ENCODE assay signal across 23 cellular contexts in genomic region chr2:107197601-107198000, GRCh38.
DNase-seq lines count a peak whose midpoint lies in the region; ATAC-seq and TF ChIP-seq lines count a peak whose summit lies in the region.
"Had no signal": no experiment of that assay in that cellular context is flagged by ENCODE, and none has a peak within 500 bp of the region (broad histone marks: within the 10 kb centered on the region; RNA-seq: fewer than 3 reads in every experiment).

No MANE protein-coding gene starts in this region.

- H3K27ac ChIP-seq in left lung (no peak overlapping the region), smooth muscle cell (ENCODE audit: low read depth) (no peak overlapping the region), upper lobe of left lung (no peak overlapping the region)
- H3K27ac ChIP-seq: body of pancreas, coronary artery, GM23248, Peyer's patch, thoracic aorta had no signal

- WGBS in smooth muscle cell (ENCODE audit: low lambda C conversion rate): 91% methylated on average over 2 of the region's 2 CpGs
- WGBS in upper lobe of left lung, 2 donors: 27 to 42% methylated on average over 2 of the region's 2 CpGs

- no peak overlapping the region for H3K4me2 ChIP-seq in smooth muscle cell
- H3K4me2 ChIP-seq: SK-N-SH had no signal

- peak; percentile 47 for ATAC-seq in left lung
- no peak for ATAC-seq in HG03571 (IDR thresholded peaks at IDR 0.05; ENCODE audit: unreplicated experiment)
- ATAC-seq in upper lobe of left lung (ENCODE audit: low FRiP score in 2 of 2): no peak
- ATAC-seq: body of pancreas; K562; right cardiac atrium; stimulated activated effector memory CD8-positive, alpha-beta T cell treated with anti-CD3 and anti-CD28 coated beads, Interleukin-12 subunit alpha, Interleukin-12 subunit beta, amount 100 ng/mL, for 72 hours had no signal

- no peak for TF ChIP-seq CTCF in left lung (IDR thresholded peaks at IDR 0.05)
- no peak for TF ChIP-seq CTCF in smooth muscle cell (IDR thresholded peaks at IDR 0.05; ENCODE audit: borderline replicate concordance, insufficient read depth, poor library complexity, severe bottlenecking)
- TF ChIP-seq CTCF in upper lobe of left lung (IDR thresholded peaks at IDR 0.05): no peak

- no peak for TF ChIP-seq EP300 in upper lobe of left lung (IDR thresholded peaks at IDR 0.05)

- intact Hi-C loops in left lung (cut with DNase I): no loop called here

- H3K36me3 ChIP-seq in left lung (no peaks in the 10 kb centered on the region), smooth muscle cell (ENCODE audit: low read depth) (no peaks in the 10 kb centered on the region), upper lobe of left lung (no peaks in the 10 kb centered on the region)
- H3K36me3 ChIP-seq: Peyer's patch, thoracic aorta had no signal

- no peaks in the 10 kb centered on the region for H4K20me1 ChIP-seq in smooth muscle cell (ENCODE audit: low read depth)

- TF ChIP-seq POLR2A in upper lobe of left lung (IDR thresholded peaks at IDR 0.05): no peak

- H3K4me3 ChIP-seq in left lung (no peak overlapping the region), smooth muscle cell (no peak overlapping the region), upper lobe of left lung (no peak overlapping the region)
- H3K4me3 ChIP-seq: body of pancreas, coronary artery, GM23248, K562, Peyer's patch, thoracic aorta had no signal

- H3K9me3 ChIP-seq in left lung: no peaks in the 10 kb centered on the region
- no peaks in the 10 kb centered on the region for H3K9me3 ChIP-seq in smooth muscle cell (replicated peaks; ENCODE audit: low read depth)
- H3K9me3 ChIP-seq in upper lobe of left lung: no peaks in the 10 kb centered on the region
- H3K9me3 ChIP-seq: body of pancreas, Peyer's patch, SK-N-SH, thoracic aorta had no signal

- H3K4me1 ChIP-seq in left lung (no peaks in the 10 kb centered on the region), smooth muscle cell (ENCODE audit: low read depth) (no peaks in the 10 kb centered on the region), upper lobe of left lung (no peaks in the 10 kb centered on the region)
- H3K4me1 ChIP-seq: body of pancreas, Peyer's patch had no signal

- no peaks in the 10 kb centered on the region for H3F3A ChIP-seq in smooth muscle cell (ENCODE audit: low read depth)

- H3K79me2 ChIP-seq in smooth muscle cell (ENCODE audit: low read depth): no peaks in the 10 kb centered on the region

- H3K27me3 ChIP-seq in left lung (no peaks in the 10 kb centered on the region), smooth muscle cell (ENCODE audit: low read depth) (no peaks in the 10 kb centered on the region), upper lobe of left lung (no peaks in the 10 kb centered on the region)
- H3K27me3 ChIP-seq: body of pancreas, Peyer's patch had no signal

- no peak overlapping the region for H3K9ac ChIP-seq in smooth muscle cell (ENCODE audit: low read depth)
- H3K9ac ChIP-seq: GM23248, SK-N-SH had no signal

- DNase-seq in DMS53 treated with DMSO at 0.1 percent for 48 hours (lab: John Stamatoyannopoulos, UW; ENCODE audit: unreplicated experiment): peak; percentile 99
- DNase-seq in NCI-H2029 (lab: John Stamatoyannopoulos, UW): peak; percentile 82
- DNase-seq in NCI-H748 (lab: John Stamatoyannopoulos, UW; ENCODE audit: unreplicated experiment): peak; percentile 84
- no peak for DNase-seq in left lung
- no peak for DNase-seq in smooth muscle cell (lab: John Stamatoyannopoulos, UW; ENCODE audit: unreplicated experiment)
- DNase-seq in activated CD4-positive, alpha-beta T cell treated with anti-CD3 and anti-CD28 coated beads for 4 hours: no peak
- no peak for DNase-seq in upper lobe of left lung
- DNase-seq: activated naive CD8-positive, alpha-beta T cell treated with anti-CD3 and anti-CD28 coated beads for 36 hours; body of pancreas; CD4-positive, CD25-positive, alpha-beta regulatory T cell; GM23248; hippocampal formation; islet precursor cell; NCI-H526; Peyer's patch; right cardiac atrium; SK-N-SH; T1000 had no signal

- no peak overlapping the region for H2AFZ ChIP-seq in smooth muscle cell (ENCODE audit: low read depth)
- H2AFZ ChIP-seq: GM23248 had no signal

Comparison
In these comparisons a context has a peak if more than half of its experiments do, and no peak if none do; other contexts are left out.
1. DNase-seq: peak in DMS53 treated with DMSO at 0.1 percent for 48 hours (single experiment), NCI-H2029 (single experiment) and NCI-H748 (single experiment); none in left lung (0 of 2), smooth muscle cell (single experiment), activated CD4-positive, alpha-beta T cell treated with anti-CD3 and anti-CD28 coated beads for 4 hours (0 of 2) and upper lobe of left lung (0 of 2).